ENCODE assay signal across 9 cellular contexts in the genomic region with DNA sequence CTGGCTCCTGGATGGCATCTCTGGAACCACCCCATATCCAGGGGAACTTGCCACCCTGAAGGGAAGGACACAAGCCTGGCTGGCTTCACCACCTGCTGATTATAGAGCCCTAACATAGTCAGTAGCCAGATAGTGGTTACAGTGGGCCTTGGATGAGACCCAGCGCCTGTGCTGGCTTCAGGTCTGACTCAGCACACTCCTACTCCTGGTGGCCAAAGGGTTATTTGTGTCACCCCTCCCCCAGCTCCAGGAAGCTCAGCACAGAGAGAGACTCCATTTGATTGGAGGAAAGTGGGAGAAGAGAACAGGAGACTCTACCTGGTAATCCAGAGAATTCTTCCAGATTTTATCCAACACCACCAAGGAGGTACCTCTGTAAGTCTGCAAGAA. TPM values are rescaled to one million over a fixed set of nuclear protein-coding genes. Genes with fewer than 3 reads are reported as not detected.
A peak's percentile ranks its signal among the peaks of the same experiment; 100 is the strongest.
DNase-seq lines count a peak whose midpoint lies in the region; ATAC-seq and TF ChIP-seq lines count a peak whose summit lies in the region.
"Had no signal": no experiment of that assay in that cellular context is flagged by ENCODE, and none has a peak within 500 bp of the region (broad histone marks: within the 10 kb centered on the region; RNA-seq: fewer than 3 reads in every experiment).

No MANE protein-coding gene starts in this region.

- TF ChIP-seq CTCF in heart right ventricle (IDR thresholded peaks at IDR 0.05) = no peak

- peak; percentile 71 for ATAC-seq in GM21786 (IDR thresholded peaks at IDR 0.05; ENCODE audit: unreplicated experiment)
- peak; percentile 49 to 96 (median 88) for ATAC-seq in heart right ventricle
- no peak for ATAC-seq in HG02970 (IDR thresholded peaks at IDR 0.05; ENCODE audit: low FRiP score, unreplicated experiment)

- peaks cover 0 to 40% (median 11%) of the 10 kb centered on the region in 11 donors for H3K9me3 ChIP-seq in heart right ventricle

- no peak overlapping the region for H3K4me3 ChIP-seq in heart right ventricle

- peaks cover 0 to 17% (median 0%) of the 10 kb centered on the region in 9 donors for H3K36me3 ChIP-seq in heart right ventricle

- 76 to 86% methylated on average over 1 of the region's 1 CpG for WGBS in heart right ventricle, 2 donors

- H3K4me1 ChIP-seq in heart right ventricle = peaks cover 0 to 54% (median 32%) of the 10 kb centered on the region in 9 donors

- intact Hi-C loops in heart right ventricle (cut with DNase I) = no loop called here

- H3K27me3 ChIP-seq in heart right ventricle = no peaks in the 10 kb centered on the region

- H3K27ac ChIP-seq in heart right ventricle = peak overlapping the region in 3 of 10 donors; percentile 12 to 35 (median 34)

- DNase-seq in Daoy (ENCODE audit: low read depth) (peak; percentile 74), M059J (ENCODE audit: low read depth) (peak; percentile 90), heart right ventricle (peak in 1 of 2 donors; percentile 45), hypothalamus (lab: John Stamatoyannopoulos, UW) (no peak), SIG-M5 (lab: John Stamatoyannopoulos, UW) (no peak)
- no peak for DNase-seq in activated effector memory CD4-positive, alpha-beta T cell treated with Interleukin-2 at 50 U/mL for 16 hours
- DNase-seq: NCI-H187 had no signal

RNA-seq across cellular contexts. Expression of a gene that starts 12.8 kb away (rescaled TPM):
- total RNA-seq in Daoy (2014; rRNA removed; shearing (Covaris generic)) = 117 and 134 TPM in 2 replicates
- total RNA-seq in M059J (2014; rRNA removed; shearing (Covaris generic)) = 151 and 175 TPM in 2 replicates
- 10 to 100 TPM; 21.3 to 38.1 (median 27.1) TPM for total RNA-seq in heart right ventricle
- polyA plus RNA-seq in heart right ventricle = 10 to 100 TPM; 31.5 to 52.5 TPM

Comparison
In these comparisons a context has a peak if more than half of its experiments do, and no peak if none do; other contexts are left out.
1. DNase-seq: peak in Daoy (single experiment) and M059J (single experiment); none in activated effector memory CD4-positive, alpha-beta T cell treated with Interleukin-2 at 50 U/mL for 16 hours (single experiment), hypothalamus (0 of 51) and SIG-M5 (single experiment).